18 cellular contexts compared by ENCODE assay signal in the genomic region with DNA sequence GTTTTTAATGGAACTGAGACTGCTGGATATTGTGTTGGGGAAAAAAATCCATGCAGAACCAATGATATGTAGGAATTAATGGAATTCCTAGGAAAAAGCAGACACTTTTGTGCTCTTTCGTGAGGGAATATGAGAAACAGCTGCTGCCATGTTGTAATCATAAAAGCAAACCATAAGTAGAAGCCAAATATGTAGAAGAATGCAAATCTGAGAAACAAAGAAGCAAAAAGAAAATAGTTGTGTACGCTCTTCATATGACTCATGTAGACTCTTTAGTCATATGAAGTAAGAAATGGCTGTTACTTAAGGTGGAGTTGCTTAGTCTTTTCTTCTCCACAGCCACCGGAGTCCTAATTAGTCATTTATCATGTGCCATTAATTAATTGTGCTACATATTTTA.
"Had no signal": no experiment of that assay in that cellular context is flagged by ENCODE, and none has a peak within 500 bp of the region (broad histone marks: within the 10 kb centered on the region; RNA-seq: fewer than 3 reads in every experiment).

No MANE protein-coding gene starts in this region.

- H3K36me3 ChIP-seq: gastrocnemius medialis, lower lobe of right lung, neural progenitor cell, tibial artery had no signal

- DNase-seq: activated CD4-positive, alpha-beta T cell treated with anti-CD3 and anti-CD28 coated beads, Interleukin-2, amount 10 ng/mL, durations not matched to agents 24 days and 14 days; activated CD4-positive, CD25-positive, alpha-beta regulatory T cell; activated CD8-positive, alpha-beta memory T cell treated with anti-CD3 and anti-CD28 coated beads, Interleukin-2, amount 50 U/mL, for 48 hours; activated gamma-delta T cell treated with Interleukin-2 at 50 U/mL for 16 hours; activated naive CD8-positive, alpha-beta T cell treated with anti-CD3 and anti-CD28 coated beads for 36 hours; activated T-cell treated with anti-CD3 and anti-CD28 coated beads, Interleukin-2, amount 50 U/mL, for 72 hours; anterior cingulate cortex; dorsolateral prefrontal cortex; endodermal cell; erythroblast; gastrocnemius medialis; left colon; lower lobe of right lung; midbrain; stimulated activated CD4-positive, alpha-beta T cell treated with anti-CD3 and anti-CD28 coated beads, Interleukin-2, amount 100 ng/mL, for 24 hours; tibial artery had no signal

- ATAC-seq: activated T-cell treated with anti-CD3 and anti-CD28 coated beads, Interleukin-2, amount 50 U/mL, for 72 hours; gastrocnemius medialis; left colon; lower lobe of right lung; sciatic nerve had no signal

- H3K27me3 ChIP-seq: dorsolateral prefrontal cortex, gastrocnemius medialis, neural progenitor cell, tibial artery had no signal

- H3K9me3 ChIP-seq: gastrocnemius medialis, lower lobe of right lung had no signal

- H3K4me3 ChIP-seq: dorsolateral prefrontal cortex, gastrocnemius medialis, lower lobe of right lung, neural progenitor cell, tibial artery had no signal

- H3K4me2 ChIP-seq: neural progenitor cell had no signal

- H3K27ac ChIP-seq: dorsolateral prefrontal cortex, gastrocnemius medialis, lower lobe of right lung, neural progenitor cell, tibial artery had no signal

- H2AFZ ChIP-seq: neural progenitor cell had no signal

- H3K4me1 ChIP-seq: gastrocnemius medialis, lower lobe of right lung, neural progenitor cell, tibial artery had no signal

- H3K9ac ChIP-seq: neural progenitor cell had no signal
